20 cellular contexts compared by ENCODE assay signal in the genomic region with DNA sequence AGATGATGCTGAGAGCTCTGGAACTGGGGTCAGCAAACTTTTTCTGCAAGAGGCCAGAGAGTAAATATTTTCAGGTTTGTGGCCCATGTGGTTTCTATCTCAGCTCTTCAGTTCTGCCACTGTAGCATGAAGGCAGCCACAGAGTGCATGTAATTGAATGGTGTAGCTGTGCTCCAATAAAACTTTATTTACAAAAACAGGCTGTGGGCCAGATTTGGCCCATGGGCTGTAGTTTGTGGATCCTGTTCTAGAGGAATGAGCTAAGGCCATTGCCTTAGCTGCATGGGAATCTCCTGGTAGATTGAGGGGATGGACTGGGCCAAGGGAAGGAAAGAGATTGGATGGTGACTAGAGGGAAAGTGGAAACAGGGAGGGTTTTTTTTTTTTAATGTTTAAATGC. TPM values are rescaled to one million over a fixed set of nuclear protein-coding genes. Genes with fewer than 3 reads are reported as not detected.
DNase-seq lines count a peak whose midpoint lies in the region; ATAC-seq and TF ChIP-seq lines count a peak whose summit lies in the region.
"Had no signal": no experiment of that assay in that cellular context is flagged by ENCODE, and none has a peak within 500 bp of the region (broad histone marks: within the 10 kb centered on the region; RNA-seq: fewer than 3 reads in every experiment).

No MANE protein-coding gene starts in this region.

- ATAC-seq in GM21423 (IDR thresholded peaks at IDR 0.05; ENCODE audit: unreplicated experiment): no peak
- ATAC-seq: A549 had no signal

- intact Hi-C loops in activated T-helper 1 cell treated with anti-CD3 and anti-CD28 coated beads, Interleukin-12 subunit alpha, Interleukin-12 subunit beta, Interleukin-2, Interleukin-4 antibody, amounts not matched to agents 30 ng/mL and 10 ng/mL and 1 ng/mL, durations not matched to agents 14 hours and 24 hours and 36 hours (cut with micrococcal nuclease): no loop called here
- intact Hi-C loops in dendritic cell treated with granulocyte-macrophage colony-stimulating factor and Interleukin-4, amounts not matched to agents 40 ng/mL and 50 ng/mL, for 4 days (cut with micrococcal nuclease): no loop called here

- no peak for DNase-seq in activated T-helper 1 cell treated with anti-CD3 and anti-CD28 coated beads, Interleukin-12 subunit alpha, Interleukin-12 subunit beta, Interleukin-2, Interleukin-4 antibody, amounts not matched to agents 30 ng/mL and 10 ng/mL and 1 ng/mL, durations not matched to agents 14 hours and 24 hours and 36 hours (ENCODE audit: low spot score)
- DNase-seq in nephron progenitor cell (no peak), putamen (ENCODE audit: low spot score) (no peak), SKM-1 treated with dmso at 0.1 percent for 144 hours (lab: John Stamatoyannopoulos, UW; ENCODE audit: unreplicated experiment) (no peak)
- no peak for DNase-seq in stimulated activated CD4-positive, alpha-beta T cell treated with anti-CD3 and anti-CD28 coated beads, Interleukin-2, amount 100 ng/mL, for 48 hours
- DNase-seq: 8988T; ACHN; AML-193; BE2C; CD4-positive, alpha-beta T cell; CD8-positive, alpha-beta memory T cell; DMS 273 treated with DMSO at 0.1 percent for 48 hours; DMS79; EL; GDM1; GOT3; HFFc6 had no signal

- H3K27me3 Mint-ChIP-seq in activated T-helper 1 cell treated with anti-CD3 and anti-CD28 coated beads, Interleukin-12 subunit alpha, Interleukin-12 subunit beta, Interleukin-2, Interleukin-4 antibody, amounts not matched to agents 30 ng/mL and 10 ng/mL and 1 ng/mL, durations not matched to agents 14 hours and 24 hours and 36 hours (ENCODE audit: insufficient read depth): peaks cover 10% of the 10 kb centered on the region
- no peaks in the 10 kb centered on the region for H3K27me3 Mint-ChIP-seq in dendritic cell treated with granulocyte-macrophage colony-stimulating factor and Interleukin-4, amounts not matched to agents 40 ng/mL and 50 ng/mL, for 4 days
- H3K27me3 Mint-ChIP-seq in nephron progenitor cell (ENCODE audit: low read depth, poor library complexity): peaks cover 7% of the 10 kb centered on the region

- H3K4me1 Mint-ChIP-seq in activated T-helper 1 cell treated with anti-CD3 and anti-CD28 coated beads, Interleukin-12 subunit alpha, Interleukin-12 subunit beta, Interleukin-2, Interleukin-4 antibody, amounts not matched to agents 30 ng/mL and 10 ng/mL and 1 ng/mL, durations not matched to agents 14 hours and 24 hours and 36 hours (ENCODE audit: low read depth): no peaks in the 10 kb centered on the region
- H3K4me1 Mint-ChIP-seq in dendritic cell treated with granulocyte-macrophage colony-stimulating factor and Interleukin-4, amounts not matched to agents 40 ng/mL and 50 ng/mL, for 4 days (ENCODE audit: low read depth): peaks cover 29% of the 10 kb centered on the region
- H3K4me1 Mint-ChIP-seq in nephron progenitor cell: peaks cover 7% of the 10 kb centered on the region

- H3K27ac Mint-ChIP-seq in activated T-helper 1 cell treated with anti-CD3 and anti-CD28 coated beads, Interleukin-12 subunit alpha, Interleukin-12 subunit beta, Interleukin-2, Interleukin-4 antibody, amounts not matched to agents 30 ng/mL and 10 ng/mL and 1 ng/mL, durations not matched to agents 14 hours and 24 hours and 36 hours: peak overlapping the region; percentile 34
- H3K27ac Mint-ChIP-seq in dendritic cell treated with granulocyte-macrophage colony-stimulating factor and Interleukin-4, amounts not matched to agents 40 ng/mL and 50 ng/mL, for 4 days: peak overlapping the region; percentile 43
- H3K27ac Mint-ChIP-seq in nephron progenitor cell: peak overlapping the region; percentile 18
- H3K27ac Mint-ChIP-seq: CD4-positive, alpha-beta T cell; HFFc6 had no signal

- TF ChIP-seq CTCF in nephron progenitor cell (IDR thresholded peaks at IDR 0.05): no peak

- H3K36me3 Mint-ChIP-seq in activated T-helper 1 cell treated with anti-CD3 and anti-CD28 coated beads, Interleukin-12 subunit alpha, Interleukin-12 subunit beta, Interleukin-2, Interleukin-4 antibody, amounts not matched to agents 30 ng/mL and 10 ng/mL and 1 ng/mL, durations not matched to agents 14 hours and 24 hours and 36 hours (ENCODE audit: low read depth): no peaks in the 10 kb centered on the region
- peaks cover 27% of the 10 kb centered on the region for H3K36me3 Mint-ChIP-seq in dendritic cell treated with granulocyte-macrophage colony-stimulating factor and Interleukin-4, amounts not matched to agents 40 ng/mL and 50 ng/mL, for 4 days (ENCODE audit: low read depth)
- H3K36me3 Mint-ChIP-seq in nephron progenitor cell (ENCODE audit: low read depth): peaks cover 43% of the 10 kb centered on the region
- H3K36me3 Mint-ChIP-seq: CD8-positive, alpha-beta memory T cell had no signal

- no peak overlapping the region for H3K4me3 Mint-ChIP-seq in activated T-helper 1 cell treated with anti-CD3 and anti-CD28 coated beads, Interleukin-12 subunit alpha, Interleukin-12 subunit beta, Interleukin-2, Interleukin-4 antibody, amounts not matched to agents 30 ng/mL and 10 ng/mL and 1 ng/mL, durations not matched to agents 14 hours and 24 hours and 36 hours
- H3K4me3 Mint-ChIP-seq in dendritic cell treated with granulocyte-macrophage colony-stimulating factor and Interleukin-4, amounts not matched to agents 40 ng/mL and 50 ng/mL, for 4 days: no peak overlapping the region
- H3K4me3 Mint-ChIP-seq in nephron progenitor cell: no peak overlapping the region
- H3K4me3 Mint-ChIP-seq: CD4-positive, alpha-beta T cell; CD8-positive, alpha-beta memory T cell; HFFc6 had no signal

- H3K9me3 Mint-ChIP-seq in activated T-helper 1 cell treated with anti-CD3 and anti-CD28 coated beads, Interleukin-12 subunit alpha, Interleukin-12 subunit beta, Interleukin-2, Interleukin-4 antibody, amounts not matched to agents 30 ng/mL and 10 ng/mL and 1 ng/mL, durations not matched to agents 14 hours and 24 hours and 36 hours: no peaks in the 10 kb centered on the region
- H3K9me3 Mint-ChIP-seq in dendritic cell treated with granulocyte-macrophage colony-stimulating factor and Interleukin-4, amounts not matched to agents 40 ng/mL and 50 ng/mL, for 4 days: no peaks in the 10 kb centered on the region
- peaks cover 32% of the 10 kb centered on the region for H3K9me3 Mint-ChIP-seq in nephron progenitor cell
- H3K9me3 Mint-ChIP-seq: CD4-positive, alpha-beta T cell; CD8-positive, alpha-beta memory T cell; HFFc6 had no signal

RNA-seq across cellular contexts. Expression of a gene that starts 36.8 kb away (rescaled TPM):
- total RNA-seq in activated T-helper 1 cell treated with anti-CD3 and anti-CD28 coated beads, Interleukin-12 subunit alpha, Interleukin-12 subunit beta, Interleukin-2, Interleukin-4 antibody, amounts not matched to agents 30 ng/mL and 10 ng/mL and 1 ng/mL, durations not matched to agents 14 hours and 24 hours and 36 hours: not detected in 2 replicates
- total RNA-seq: CD4-positive, alpha-beta T cell had no signal
